ENCODE assay signal across 21 cellular contexts in genomic region chr12:100908501-100908900, GRCh38.
DNase-seq lines count a peak whose midpoint lies in the region; ATAC-seq, FAIRE-seq and TF ChIP-seq lines count a peak whose summit lies in the region.
"Had no signal": no experiment of that assay in that cellular context is flagged by ENCODE, and none has a peak within 500 bp of the region (broad histone marks: within the 10 kb centered on the region; RNA-seq: fewer than 3 reads in every experiment).

No MANE protein-coding gene starts in this region.

- POLR2A ChIA-PET in MCF 10A (lab: Yijun Ruan, JAX): no interaction called here

- no peaks in the 10 kb centered on the region for H3K4me1 ChIP-seq in breast epithelium
- no peaks in the 10 kb centered on the region for H3K4me1 ChIP-seq in body of pancreas
- H3K4me1 ChIP-seq in tibial nerve: no peaks in the 10 kb centered on the region
- H3K4me1 ChIP-seq: heart left ventricle, thyroid gland had no signal

- 77 to 95% methylated on average over 2 of the region's 2 CpGs for WGBS in body of pancreas, 2 donors
- WGBS in tibial nerve, 2 donors: 72 to 89% methylated on average over 2 of the region's 2 CpGs

- peak; percentile 29 for DNase-seq in MCF 10A (ENCODE audit: unreplicated experiment)
- DNase-seq in breast epithelium (ENCODE audit: low spot score in 2 of 2): no peak
- DNase-seq in body of pancreas: no peak
- DNase-seq in iris pigment epithelial cell (ENCODE audit: low read depth): peak; percentile 87
- DNase-seq in tibial nerve (ENCODE audit: low spot score in 2 of 2): no peak
- DNase-seq in activated naive CD4-positive, alpha-beta T cell treated with Interleukin-2 at 50 U/mL for 16 hours: no peak
- DNase-seq in GM19239 (ENCODE audit: insufficient read length, low spot score): no peak
- DNase-seq: activated naive CD4-positive, alpha-beta T cell; caudate nucleus; CD8-positive, alpha-beta memory T cell; endodermal cell; H7; heart left ventricle; NCI-H2081 treated with DMSO at 0.1 percent for 48 hours; T-helper 17 cell; thyroid gland had no signal

- TF ChIP-seq POLR2A in breast epithelium (IDR thresholded peaks at IDR 0.05) (no peak), body of pancreas (IDR thresholded peaks at IDR 0.05) (no peak), tibial nerve (IDR thresholded peaks at IDR 0.05) (no peak)

- CTCF ChIA-PET in MCF 10A (lab: Yijun Ruan, JAX): interaction anchor here (0.5 kb wide), 1 partner anchor 35 kb away, joined by 3 read pairs; no protein-coding TSS in a partner anchor

- H3K27ac ChIP-seq in breast epithelium: no peak overlapping the region
- no peak overlapping the region for H3K27ac ChIP-seq in body of pancreas
- no peak overlapping the region for H3K27ac ChIP-seq in tibial nerve
- H3K27ac ChIP-seq: 22Rv1, heart left ventricle, skin epidermis, thyroid gland had no signal

- H3K9me3 Mint-ChIP-seq in MCF 10A (ENCODE audit: unreplicated experiment): peaks cover under 1% of the 10 kb centered on the region
- H3K9me3 Mint-ChIP-seq: endodermal cell had no signal

- H3K27me3 Mint-ChIP-seq in MCF 10A (ENCODE audit: insufficient read depth, unreplicated experiment): no peaks in the 10 kb centered on the region
- H3K27me3 Mint-ChIP-seq: CD8-positive, alpha-beta memory T cell; T-helper 17 cell had no signal

- no peaks in the 10 kb centered on the region for H3K36me3 ChIP-seq in breast epithelium
- no peaks in the 10 kb centered on the region for H3K36me3 ChIP-seq in body of pancreas (replicated peaks in 1 of 2; ENCODE audit: insufficient read depth in 1 of 2, low read depth in 2 of 2)
- H3K36me3 ChIP-seq in tibial nerve: no peaks in the 10 kb centered on the region
- H3K36me3 ChIP-seq: heart left ventricle, thyroid gland had no signal

- H3K4me1 Mint-ChIP-seq in MCF 10A (ENCODE audit: insufficient read depth, unreplicated experiment): no peaks in the 10 kb centered on the region
- H3K4me1 Mint-ChIP-seq: CD8-positive, alpha-beta memory T cell; endodermal cell; T-helper 17 cell had no signal

- no peaks in the 10 kb centered on the region for H3K36me3 Mint-ChIP-seq in MCF 10A (ENCODE audit: insufficient read depth, unreplicated experiment)
- H3K36me3 Mint-ChIP-seq: CD8-positive, alpha-beta memory T cell had no signal

- H3K9me3 ChIP-seq in breast epithelium: no peaks in the 10 kb centered on the region
- no peaks in the 10 kb centered on the region for H3K9me3 ChIP-seq in body of pancreas
- H3K9me3 ChIP-seq in tibial nerve: no peaks in the 10 kb centered on the region
- H3K9me3 ChIP-seq: heart left ventricle, thyroid gland had no signal

- no peak for TF ChIP-seq EP300 in tibial nerve (IDR thresholded peaks at IDR 0.05)

- TF ChIP-seq CTCF in MCF 10A (IDR thresholded peaks at IDR 0.05; ENCODE audit: unreplicated experiment) (no peak), breast epithelium (IDR thresholded peaks at IDR 0.05) (no peak), body of pancreas (IDR thresholded peaks at IDR 0.05) (no peak), tibial nerve (IDR thresholded peaks at IDR 0.05) (no peak)

- ATAC-seq in body of pancreas: peak; percentile 42
- ATAC-seq in GM19023 (IDR thresholded peaks at IDR 0.05; ENCODE audit: unreplicated experiment): no peak
- ATAC-seq: activated CD4-positive, CD25-positive, alpha-beta regulatory T cell treated with anti-CD3 and anti-CD28 coated beads, Interleukin-2, amount 50 U/mL, for 24 hours; heart left ventricle; Right ventricle myocardium inferior; T-helper 17 cell had no signal

- no peak for FAIRE-seq in GM19239 (lab: Jason Lieb, UNC)

- H3K4me3 Mint-ChIP-seq in MCF 10A (ENCODE audit: unreplicated experiment): no peak overlapping the region
- H3K4me3 Mint-ChIP-seq: CD8-positive, alpha-beta memory T cell; endodermal cell; T-helper 17 cell had no signal

- H3K27me3 ChIP-seq in breast epithelium: no peaks in the 10 kb centered on the region
- H3K27me3 ChIP-seq in body of pancreas: no peaks in the 10 kb centered on the region
- no peaks in the 10 kb centered on the region for H3K27me3 ChIP-seq in tibial nerve
- H3K27me3 ChIP-seq: heart left ventricle, thyroid gland had no signal

- BruUV-seq in MCF 10A (replicated peaks; lab: Mats Ljungman, UMichigan): no TSS peak

- intact Hi-C loops in MCF 10A (cut with micrococcal nuclease): no loop called here
- intact Hi-C loops in breast epithelium (cut with DNase I; ENCODE audit: low total_unique reads): no loop called here
- intact Hi-C loops in body of pancreas (cut with DNase I): no loop called here

- H3K4me3 ChIP-seq in breast epithelium (no peak overlapping the region), body of pancreas (no peak overlapping the region), tibial nerve (no peak overlapping the region)
- H3K4me3 ChIP-seq: heart left ventricle, skin epidermis, thyroid gland had no signal

- no peak overlapping the region for H3K27ac Mint-ChIP-seq in MCF 10A (ENCODE audit: low read depth, unreplicated experiment)
- H3K27ac Mint-ChIP-seq: CD8-positive, alpha-beta memory T cell; endodermal cell; T-helper 17 cell had no signal

Comparison
In these comparisons a context has a peak if more than half of its experiments do, and no peak if none do; other contexts are left out.
1. DNase-seq: peak in MCF 10A (single experiment) and iris pigment epithelial cell (single experiment); none in breast epithelium (0 of 2), body of pancreas (0 of 4), tibial nerve (0 of 2), activated naive CD4-positive, alpha-beta T cell treated with Interleukin-2 at 50 U/mL for 16 hours (single experiment) and GM19239 (single experiment).